In genomic region chr1:221154932-221155331, GRCh38 we compare ENCODE assay signal across 19 cellular contexts.
DNase-seq lines count a peak whose midpoint lies in the region; ATAC-seq, FAIRE-seq and TF ChIP-seq lines count a peak whose summit lies in the region.
"Had no signal": no experiment of that assay in that cellular context is flagged by ENCODE, and none has a peak within 500 bp of the region (broad histone marks: within the 10 kb centered on the region; RNA-seq: fewer than 3 reads in every experiment).

No MANE protein-coding gene starts in this region.

- H3K9me3 Mint-ChIP-seq in memory B cell = peaks cover 2% of the 10 kb centered on the region
- no peaks in the 10 kb centered on the region for H3K9me3 Mint-ChIP-seq in activated CD8-positive, alpha-beta T cell treated with anti-CD3 and anti-CD28 coated beads for 36 hours

- peak; percentile 6 for FAIRE-seq in D721Med (lab: Jason Lieb, UNC)
- FAIRE-seq: A204.1, G401.6, GM12891, GM19239, H1 had no signal

- peaks cover 17% of the 10 kb centered on the region for H3K4me1 Mint-ChIP-seq in memory B cell
- no peaks in the 10 kb centered on the region for H3K4me1 Mint-ChIP-seq in activated CD8-positive, alpha-beta T cell treated with anti-CD3 and anti-CD28 coated beads for 36 hours (ENCODE audit: low read depth)
- H3K4me1 Mint-ChIP-seq: CD4-positive, alpha-beta memory T cell had no signal

- CTCF ChIA-PET in HEK293 (lab: Yijun Ruan, JAX) = interaction anchor here (1.9 kb wide), 1 partner anchor 49 kb away, joined by 4 read pairs; no protein-coding TSS in a partner anchor
- CTCF ChIA-PET in activated CD8-positive, alpha-beta T cell treated with anti-CD3 and anti-CD28 coated beads for 36 hours (lab: Charles Lee) = no interaction called here

- no peak for ATAC-seq in memory B cell (ENCODE audit: low read depth)
- no peak for ATAC-seq in activated CD8-positive, alpha-beta T cell treated with anti-CD3 and anti-CD28 coated beads for 36 hours

- H3K27me3 ChIP-seq in HAP-1 (ENCODE audit: low read depth) = no peaks in the 10 kb centered on the region
- H3K27me3 ChIP-seq: BLaER1 had no signal

- H3K36me3 ChIP-seq in HEK293 (ENCODE audit: control insufficient read depth in 2 of 2, insufficient read depth in 1 of 2, low read length in 2 of 2) (no peaks in the 10 kb centered on the region), HAP-1 (replicated peaks) (no peaks in the 10 kb centered on the region)
- H3K36me3 ChIP-seq: BLaER1 had no signal

- no peaks in the 10 kb centered on the region for H3K27me3 Mint-ChIP-seq in memory B cell
- H3K27me3 Mint-ChIP-seq in activated CD8-positive, alpha-beta T cell treated with anti-CD3 and anti-CD28 coated beads for 36 hours = no peaks in the 10 kb centered on the region

- peak overlapping the region; percentile 92 for H3K27ac Mint-ChIP-seq in memory B cell
- H3K27ac Mint-ChIP-seq in activated CD8-positive, alpha-beta T cell treated with anti-CD3 and anti-CD28 coated beads for 36 hours = no peak overlapping the region
- H3K27ac Mint-ChIP-seq: CD4-positive, alpha-beta memory T cell had no signal

- intact Hi-C loops in activated CD8-positive, alpha-beta T cell treated with anti-CD3 and anti-CD28 coated beads for 36 hours (cut with micrococcal nuclease) = no loop called here

- DNase-seq in D721Med (ENCODE audit: insufficient read length, low spot score) (no peak), memory B cell (ENCODE audit: low spot score in 2 of 2) (no peak), HAP-1 (ENCODE audit: low spot score in 2 of 2) (no peak), AML-193 (lab: John Stamatoyannopoulos, UW) (no peak)
- DNase-seq in activated CD8-positive, alpha-beta T cell treated with anti-CD3 and anti-CD28 coated beads for 36 hours = no peak
- DNase-seq: ACHN; CD4-positive, alpha-beta memory T cell; DMS 273 treated with DMSO at 0.1 percent for 48 hours; DMS53; DND-41; H9 had no signal

- no peak overlapping the region for H3K27ac ChIP-seq in HEK293 (ENCODE audit: extremely low read depth, low read depth, low read length)
- H3K27ac ChIP-seq: BLaER1 had no signal

- POLR2A ChIA-PET in HEK293 (lab: Yijun Ruan, JAX) = no interaction called here
- POLR2A ChIA-PET in activated CD8-positive, alpha-beta T cell treated with anti-CD3 and anti-CD28 coated beads for 36 hours (lab: Charles Lee) = no interaction called here

- H3K36me3 Mint-ChIP-seq in memory B cell = peaks cover 2% of the 10 kb centered on the region
- no peaks in the 10 kb centered on the region for H3K36me3 Mint-ChIP-seq in activated CD8-positive, alpha-beta T cell treated with anti-CD3 and anti-CD28 coated beads for 36 hours (ENCODE audit: low read depth)
- H3K36me3 Mint-ChIP-seq: CD4-positive, alpha-beta memory T cell had no signal

- in situ Hi-C loops in HAP-1 (cut with MboI; ENCODE audit: low sequenced_read_pairs) = no loop called here

- H3K4me1 ChIP-seq in HEK293 (ENCODE audit: control insufficient read depth, insufficient read depth, low read length) (no peaks in the 10 kb centered on the region), HAP-1 (no peaks in the 10 kb centered on the region)
- H3K4me1 ChIP-seq: BLaER1 had no signal

- no peak overlapping the region for H3K4me3 ChIP-seq in HEK293 (ENCODE audit: low read depth, low read length)
- no peak overlapping the region for H3K4me3 ChIP-seq in HAP-1
- H3K4me3 ChIP-seq: BLaER1 had no signal

- H3K4me3 Mint-ChIP-seq in memory B cell = no peak overlapping the region
- no peak overlapping the region for H3K4me3 Mint-ChIP-seq in activated CD8-positive, alpha-beta T cell treated with anti-CD3 and anti-CD28 coated beads for 36 hours
- H3K4me3 Mint-ChIP-seq: CD14-positive monocyte; CD4-positive, alpha-beta memory T cell; H9 had no signal

- TF ChIP-seq CTCF in D721Med (IDR thresholded peaks at IDR 0.05; ENCODE audit: insufficient read depth, missing control alignments) = no peak
- no peak for TF ChIP-seq CTCF in HEK293 (tag by site-specific recombination; IDR thresholded peaks at IDR 0.05)
- TF ChIP-seq CTCF in activated CD8-positive, alpha-beta T cell treated with anti-CD3 and anti-CD28 coated beads for 36 hours (IDR thresholded peaks at IDR 0.05) = no peak

- no peaks in the 10 kb centered on the region for H3K9me3 ChIP-seq in HEK293 (ENCODE audit: control insufficient read depth, insufficient read depth, low read depth, low read length)
- no peaks in the 10 kb centered on the region for H3K9me3 ChIP-seq in HAP-1
- H3K9me3 ChIP-seq: BLaER1 had no signal

TF ChIP-seq in HEK293, 187 proteins besides CTCF, POLR2A, EP300 and RAD21:
- TF ChIP-seq KLF10 (tag by site-specific recombination; IDR thresholded peaks at IDR 0.05) (no peak), ZSCAN23 (tag by site-specific recombination; IDR thresholded peaks at IDR 0.05) (no peak), ZNF639 (tag by site-specific recombination; IDR thresholded peaks at IDR 0.05) (no peak), REST (tag by site-specific recombination; IDR thresholded peaks at IDR 0.05) (peak; percentile 90), ZNF24 (tag by site-specific recombination; IDR thresholded peaks at IDR 0.05) (no peak)
